Comparison of ENCODE assay signal across 1 cellular context in the genomic region with DNA sequence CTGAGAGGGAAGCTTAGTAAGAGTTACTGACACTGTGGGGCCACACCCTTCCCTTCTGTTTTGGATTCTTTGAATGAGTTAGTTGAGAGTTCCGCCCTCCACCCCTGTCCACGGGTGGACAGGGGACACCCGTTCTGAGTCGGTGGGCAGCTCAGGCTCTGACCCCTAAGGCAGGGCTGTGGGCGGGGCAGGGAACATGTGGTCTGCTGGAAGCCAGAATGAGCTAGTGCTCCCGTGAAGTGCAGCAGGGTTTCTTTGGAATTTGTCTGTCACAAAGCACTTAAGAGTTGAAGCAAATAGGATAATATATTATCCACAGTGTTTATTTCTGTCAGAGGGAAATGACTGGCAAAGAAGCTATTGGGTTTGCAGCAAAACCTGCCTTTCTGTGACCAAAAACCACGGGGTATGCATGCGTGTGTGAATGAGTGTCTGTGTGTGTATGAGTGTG.
TF ChIP-seq lines count a peak whose summit lies in the region.

No MANE protein-coding gene starts in this region.

TF ChIP-seq in IMR-90, 13 proteins besides CTCF, POLR2A, EP300 and RAD21 (continued from another document):
- TF ChIP-seq MXI1 (IDR thresholded peaks at IDR 0.05; ENCODE audit: borderline replicate concordance, low read depth, low read length) (no peak), CEBPB (IDR thresholded peaks at IDR 0.05; ENCODE audit: low read depth, low read length) (no peak), RCOR1 (IDR thresholded peaks at IDR 0.05; ENCODE audit: insufficient replicate concordance, low read length) (no peak), ELK1 (IDR thresholded peaks at IDR 0.05; ENCODE audit: borderline replicate concordance, low read depth, low read length) (no peak), CHD1 (IDR thresholded peaks at IDR 0.05; ENCODE audit: low read depth, low read length) (no peak), RFX5 (IDR thresholded peaks at IDR 0.05; ENCODE audit: low read depth, low read length) (no peak)
